Comparison of ENCODE assay signal across 35 cellular contexts in the genomic region with DNA sequence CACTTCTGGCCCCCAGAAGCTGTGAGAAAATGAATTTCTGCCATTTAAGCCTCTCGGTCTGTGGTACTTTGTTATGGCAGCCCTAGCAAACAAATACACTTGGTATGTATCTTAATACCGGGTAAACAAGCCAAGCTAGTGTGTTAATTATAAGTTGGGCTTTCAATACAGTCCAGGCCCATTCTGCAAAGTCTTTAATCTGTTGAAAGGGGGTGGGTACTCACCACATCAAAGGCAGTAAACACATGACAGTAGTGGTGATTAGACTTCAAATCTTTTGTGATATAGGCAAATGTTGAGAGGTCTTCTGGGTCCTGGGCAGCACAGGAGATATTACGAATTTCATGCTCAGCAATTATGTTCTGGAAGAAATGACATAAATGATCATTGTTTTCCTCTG.
"Had no signal": no experiment of that assay in that cellular context is flagged by ENCODE, and none has a peak within 500 bp of the region (broad histone marks: within the 10 kb centered on the region; RNA-seq: fewer than 3 reads in every experiment).

No MANE protein-coding gene starts in this region.

- H3K27ac ChIP-seq: KMS-11 had no signal

- H3K4me3 ChIP-seq: MG63 had no signal

- H3K9me3 ChIP-seq: MG63 had no signal

- H3K9ac ChIP-seq: KMS-11 had no signal

- H3K27me3 ChIP-seq: MG63 had no signal

- DNase-seq: Karpas-422, Kasumi-1, KG1, MG63, MM.1S, MV-4-11, NCI-H1048, NCI-H1092, NCI-H1092 treated with DMSO at 0.1 percent for 48 hours, NCI-H1105, NCI-H1105 treated with DMSO at 0.1 percent for 48 hours, NCI-H1417, NCI-H1417 treated with DMSO at 0.1 percent for 48 hours, NCI-H1436, NCI-H1436 treated with DMSO at 0.1 percent for 48 hours, NCI-H146, NCI-H1694, NCI-H1694 treated with DMSO at 0.1 percent for 48 hours, NCI-H187, NCI-H187 treated with DMSO at 0.1 percent for 48 hours, NCI-H1930, NCI-H2029, NCI-H2029 treated with DMSO at 0.1 percent for 48 hours, NCI-H2081, NCI-H2081 treated with DMSO at 0.1 percent for 48 hours, NCI-H2107, NCI-H2171, NCI-H2171 treated with DMSO at 0.1 percent for 48 hours, NCI-H2227 treated with DMSO at 0.1 percent for 48 hours, NCI-H226, NCI-H345, NCI-H446, NCI-H446 treated with DMSO at 0.1 percent for 48 hours, NCI-H510A had no signal

- H3K36me3 ChIP-seq: MG63 had no signal

- H3K4me2 ChIP-seq: KMS-11 had no signal
